ENCODE assay signal across 8 cellular contexts in the genomic region with DNA sequence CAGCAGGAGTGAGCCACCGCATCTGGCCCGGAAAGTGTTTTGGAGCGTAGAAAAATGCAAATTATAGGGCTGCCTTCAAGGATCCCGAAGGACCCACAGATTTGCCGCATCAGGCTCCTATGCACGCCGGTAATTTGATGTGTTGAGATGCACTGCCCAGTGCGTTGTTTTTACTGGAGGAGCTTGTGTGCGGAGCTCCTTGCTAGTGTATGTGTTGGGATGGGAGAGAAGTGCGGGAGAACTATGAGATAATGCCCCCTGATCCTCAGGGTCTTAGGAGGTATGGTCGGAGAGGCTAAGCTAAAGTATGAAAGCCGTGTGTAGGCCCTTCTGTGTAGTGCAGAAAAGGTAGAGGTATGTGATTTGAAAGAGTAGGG. TPM values are rescaled to one million over a fixed set of nuclear protein-coding genes. Genes with fewer than 3 reads are reported as not detected.
DNase-seq lines count a peak whose midpoint lies in the region; ATAC-seq, FAIRE-seq and TF ChIP-seq lines count a peak whose summit lies in the region.

No MANE protein-coding gene starts in this region.

- H3K27ac ChIP-seq in cardiac muscle cell (peak overlapping the region; percentile 95), mesodermal cell (ENCODE audit: low read depth, low read length, severe bottlenecking) (peak overlapping the region; percentile 95), vagina (peak overlapping the region; percentile 97)

- no peak for TF ChIP-seq POLR2A in vagina (IDR thresholded peaks at IDR 0.05)

- FAIRE-seq in bronchial epithelial cell (lab: Jason Lieb, UNC), result no peak

- intact Hi-C loops in Right ventricle myocardium superior (cut with DNase I), result no loop called here
- intact Hi-C loops in vagina (cut with DNase I), result no loop called here
- intact Hi-C loops in left colon (cut with DNase I, micrococcal nuclease), result no loop called here

- H3K27me3 ChIP-seq in cardiac muscle cell, result no peaks in the 10 kb centered on the region
- no peaks in the 10 kb centered on the region for H3K27me3 ChIP-seq in bronchial epithelial cell (ENCODE audit: control insufficient read depth, insufficient read depth, low read length)
- H3K27me3 ChIP-seq in vagina, result no peaks in the 10 kb centered on the region

- ATAC-seq in Right ventricle myocardium superior (ENCODE audit: poor library complexity) (no peak), left colon (no peak)

- DNase-seq in cardiac muscle cell (ENCODE audit: low read depth in 1 of 2, low spot score in 1 of 2) (peak; percentile 11 to 25), Right ventricle myocardium superior (no peak), OCI-M1 (lab: John Stamatoyannopoulos, UW) (peak; percentile 47), bronchial epithelial cell (ENCODE audit: low read depth) (no peak), vagina (ENCODE audit: extremely low spot score in 2 of 2) (peak in 1 of 2 donors; percentile 87), left colon (no peak), NCI-H2029 treated with DMSO at 0.1 percent for 48 hours (lab: John Stamatoyannopoulos, UW) (no peak)

- WGBS in mesodermal cell (ENCODE audit: insufficient coverage in 2 of 2), 2 experiments, result 3 to 5% methylated on average over 12 of the region's 12 CpGs

- H3K4me3 ChIP-seq in cardiac muscle cell (peak overlapping the region; percentile 86), bronchial epithelial cell (ENCODE audit: low read depth, low read length) (peak overlapping the region; percentile 96), mesodermal cell (ENCODE audit: extremely low read depth, insufficient read depth, low read length, poor library complexity, severe bottlenecking) (peak overlapping the region; percentile 95), vagina (peak overlapping the region; percentile 85 to 94)

- no peaks in the 10 kb centered on the region for H3K9me3 ChIP-seq in cardiac muscle cell (ENCODE audit: low read depth)
- no peaks in the 10 kb centered on the region for H3K9me3 ChIP-seq in mesodermal cell (ENCODE audit: control insufficient read depth, low read length)
- no peaks in the 10 kb centered on the region for H3K9me3 ChIP-seq in vagina

- H3K36me3 ChIP-seq in cardiac muscle cell (no peaks in the 10 kb centered on the region), bronchial epithelial cell (ENCODE audit: control insufficient read depth, insufficient read depth, low read length) (no peaks in the 10 kb centered on the region), mesodermal cell (ENCODE audit: control insufficient read depth, insufficient read depth, low read length) (peaks cover 6% of the 10 kb centered on the region), vagina (no peaks in the 10 kb centered on the region)

- TF ChIP-seq CTCF in cardiac muscle cell (IDR thresholded peaks at IDR 0.05; ENCODE audit: low read depth, low read length) (no peak), bronchial epithelial cell (IDR thresholded peaks at IDR 0.05; ENCODE audit: insufficient read depth, low read length, severe bottlenecking) (no peak), vagina (IDR thresholded peaks at IDR 0.05) (no peak)

- H3K4me1 ChIP-seq in cardiac muscle cell (ENCODE audit: low read depth) (peaks cover 17% of the 10 kb centered on the region), mesodermal cell (ENCODE audit: control insufficient read depth, insufficient read depth, low read length, poor library complexity, severe bottlenecking) (peaks cover 11% of the 10 kb centered on the region), vagina (peaks cover 48% of the 10 kb centered on the region)

RNA-seq across cellular contexts. Expression of gene CLASP1, which starts 1.3 kb away (rescaled TPM):
- 41.1 and 53.0 TPM in 2 replicates for total RNA-seq in cardiac muscle cell
- polyA plus RNA-seq in cardiac muscle cell, result 24.8 and 37.0 TPM in 2 replicates
- 58.3 TPM for total RNA-seq in Right ventricle myocardium superior
- 46.5 and 56.9 TPM in 2 replicates for total RNA-seq in bronchial epithelial cell
- 46.9 TPM for polyA plus RNA-seq in mesodermal cell (2013, experiment 1 of 2)
- 35.9 TPM for polyA plus RNA-seq in mesodermal cell (2013, experiment 2 of 2)
- total RNA-seq in vagina, result 90.4 TPM
- total RNA-seq in left colon, result 10 to 100 TPM; 33.8 to 36.1 TPM

Comparison
In these comparisons a context has a peak if more than half of its experiments do, and no peak if none do; other contexts are left out.
1. DNase-seq: peak in cardiac muscle cell (2 of 2) and OCI-M1 (single experiment); none in Right ventricle myocardium superior (single experiment), bronchial epithelial cell (single experiment), left colon (0 of 2) and NCI-H2029 treated with DMSO at 0.1 percent for 48 hours (single experiment).
2. Peak in every context shown above with its lines, with median percentiles within 50 percentile points of each other: H3K27ac ChIP-seq and H3K4me3 ChIP-seq.